9 cellular contexts compared by ENCODE assay signal in genomic region chr7:110442386-110442837, GRCh38.
A peak's percentile ranks its signal among the peaks of the same experiment; 100 is the strongest.
DNase-seq lines count a peak whose midpoint lies in the region; ATAC-seq and TF ChIP-seq lines count a peak whose summit lies in the region.
"Had no signal": no experiment of that assay in that cellular context is flagged by ENCODE, and none has a peak within 500 bp of the region (broad histone marks: within the 10 kb centered on the region; RNA-seq: fewer than 3 reads in every experiment).

No MANE protein-coding gene starts in this region.

- POLR2A ChIA-PET in activated CD8-positive, alpha-beta T cell treated with anti-CD3 and anti-CD28 coated beads for 36 hours (lab: Charles Lee): interaction anchor here (1.0 kb wide), 1 partner anchor 21 kb away, joined by 3 read pairs; no protein-coding TSS in a partner anchor

- no peak overlapping the region for H3K4me3 Mint-ChIP-seq in activated CD8-positive, alpha-beta T cell treated with anti-CD3 and anti-CD28 coated beads for 36 hours
- H3K4me3 Mint-ChIP-seq: naive B cell had no signal

- no peaks in the 10 kb centered on the region for H3K4me1 ChIP-seq in aorta (ENCODE audit: control insufficient read depth in 1 of 2, insufficient read depth in 2 of 2, low read length in 2 of 2)

- DNase-seq in NB4 (ENCODE audit: low read depth): peak; percentile 67
- peak; percentile 42 for DNase-seq in activated CD8-positive, alpha-beta T cell treated with anti-CD3 and anti-CD28 coated beads for 36 hours
- peak in 1 of 2 donors; percentile 20 for DNase-seq in left colon
- DNase-seq in DMS114 treated with DMSO at 0.1 percent for 48 hours (lab: John Stamatoyannopoulos, UW; ENCODE audit: unreplicated experiment): no peak
- DNase-seq in epidermal melanocyte (ENCODE audit: insufficient read length, low spot score): no peak
- DNase-seq in aorta: no peak
- DNase-seq: naive B cell had no signal

- intact Hi-C loops in activated CD8-positive, alpha-beta T cell treated with anti-CD3 and anti-CD28 coated beads for 36 hours (cut with micrococcal nuclease): no loop called here
- intact Hi-C loops in left colon (cut with DNase I, micrococcal nuclease): no loop called here
- intact Hi-C loops in aorta (cut with DNase I): no loop called here

- ATAC-seq in GM21786 (IDR thresholded peaks at IDR 0.05; ENCODE audit: unreplicated experiment) (peak; percentile 88), left colon (peak; percentile 52), aorta (ENCODE audit: low FRiP score) (no peak)
- ATAC-seq in activated CD8-positive, alpha-beta T cell treated with anti-CD3 and anti-CD28 coated beads for 36 hours: no peak

- H3K27me3 Mint-ChIP-seq in activated CD8-positive, alpha-beta T cell treated with anti-CD3 and anti-CD28 coated beads for 36 hours: peaks cover 1% of the 10 kb centered on the region
- H3K27me3 Mint-ChIP-seq: naive B cell had no signal

- no peaks in the 10 kb centered on the region for H3K36me3 ChIP-seq in aorta (ENCODE audit: control insufficient read depth in 1 of 2, insufficient read depth in 2 of 2, low read length in 1 of 2)

- CTCF ChIA-PET in activated CD8-positive, alpha-beta T cell treated with anti-CD3 and anti-CD28 coated beads for 36 hours (lab: Charles Lee): no interaction called here

- no peaks in the 10 kb centered on the region for H3K27me3 ChIP-seq in aorta (ENCODE audit: control insufficient read depth in 1 of 2, insufficient read depth in 2 of 2, low read length in 1 of 2)

- no peak overlapping the region for H3K27ac ChIP-seq in aorta (ENCODE audit: low read depth in 1 of 2, low read length in 2 of 2)

- H3K27ac Mint-ChIP-seq in activated CD8-positive, alpha-beta T cell treated with anti-CD3 and anti-CD28 coated beads for 36 hours: no peak overlapping the region
- H3K27ac Mint-ChIP-seq: naive B cell had no signal

- TF ChIP-seq CTCF in GM12874 (IDR thresholded peaks at IDR 0.05; ENCODE audit: insufficient read depth, low read depth, low read length) (peak; percentile 60), NB4 (IDR thresholded peaks at IDR 0.05; ENCODE audit: low read depth, low read length) (peak; percentile 77)
- TF ChIP-seq CTCF in activated CD8-positive, alpha-beta T cell treated with anti-CD3 and anti-CD28 coated beads for 36 hours (IDR thresholded peaks at IDR 0.05): peak; percentile 32

- no peaks in the 10 kb centered on the region for H3K36me3 Mint-ChIP-seq in activated CD8-positive, alpha-beta T cell treated with anti-CD3 and anti-CD28 coated beads for 36 hours (ENCODE audit: low read depth)
- H3K36me3 Mint-ChIP-seq: naive B cell had no signal

- peaks cover 8% of the 10 kb centered on the region for H3K9me3 Mint-ChIP-seq in activated CD8-positive, alpha-beta T cell treated with anti-CD3 and anti-CD28 coated beads for 36 hours

- 34 to 37% methylated on average over 4 of the region's 4 CpGs for WGBS in aorta, 2 donors

- no peak for TF ChIP-seq POLR2A in NB4 (IDR thresholded peaks at IDR 0.05; ENCODE audit: extremely low read depth, insufficient read length)

- no peaks in the 10 kb centered on the region for H3K9me3 ChIP-seq in aorta (ENCODE audit: control insufficient read depth, low read length)

- H3K4me3 ChIP-seq in NB4 (ENCODE audit: low read depth, low read length) (no peak overlapping the region), aorta (ENCODE audit: low read length in 2 of 2) (no peak overlapping the region)

- no peaks in the 10 kb centered on the region for H3K4me1 Mint-ChIP-seq in activated CD8-positive, alpha-beta T cell treated with anti-CD3 and anti-CD28 coated beads for 36 hours (ENCODE audit: low read depth)
- H3K4me1 Mint-ChIP-seq: naive B cell had no signal

Comparison
In these comparisons a context has a peak if more than half of its experiments do, and no peak if none do; other contexts are left out.
1. ATAC-seq: peak in GM21786 (single experiment) and left colon (single experiment); none in activated CD8-positive, alpha-beta T cell treated with anti-CD3 and anti-CD28 coated beads for 36 hours (single experiment) and aorta (single experiment).
2. DNase-seq: peak in NB4 (single experiment) and activated CD8-positive, alpha-beta T cell treated with anti-CD3 and anti-CD28 coated beads for 36 hours (single experiment); none in DMS114 treated with DMSO at 0.1 percent for 48 hours (single experiment), epidermal melanocyte (single experiment) and aorta (0 of 2).
3. Peak in every context shown above with its lines, with median percentiles within 50 percentile points of each other: CTCF ChIP-seq.